17 cellular contexts compared by ENCODE assay signal in the genomic region with DNA sequence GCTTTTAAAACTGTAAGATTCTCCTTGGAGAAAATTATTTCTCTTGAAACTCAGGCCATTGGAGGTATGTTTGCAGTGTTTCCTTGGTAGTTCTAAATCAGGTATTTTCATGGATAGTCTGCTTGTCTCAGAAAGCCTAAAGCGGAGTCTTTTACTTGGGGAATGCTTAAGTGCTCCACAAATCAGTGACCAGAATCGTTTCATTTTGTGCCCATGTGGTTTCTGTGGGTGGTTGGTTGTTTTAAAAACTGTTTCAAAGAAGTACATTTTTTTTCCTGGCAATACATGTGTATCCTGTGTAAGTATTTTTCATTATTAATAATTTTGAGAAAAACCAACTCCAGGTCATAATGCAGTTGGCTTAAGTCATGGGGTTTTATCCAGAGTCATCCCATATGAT. TPM values are rescaled to one million over a fixed set of nuclear protein-coding genes. Genes with fewer than 3 reads are reported as not detected.
DNase-seq lines count a peak whose midpoint lies in the region; ATAC-seq and TF ChIP-seq lines count a peak whose summit lies in the region.
"Had no signal": no experiment of that assay in that cellular context is flagged by ENCODE, and none has a peak within 500 bp of the region (broad histone marks: within the 10 kb centered on the region; RNA-seq: fewer than 3 reads in every experiment).

No MANE protein-coding gene starts in this region.

- H3K27ac ChIP-seq in OCI-LY3 (ENCODE audit: low read length) = no peak overlapping the region

- H3K4me3 ChIP-seq in OCI-LY3 (ENCODE audit: low read length) = no peak overlapping the region

- H4K20me1 ChIP-seq in OCI-LY3 (ENCODE audit: insufficient read depth, low read length) = no peaks in the 10 kb centered on the region

- no peak for TF ChIP-seq CTCF in activated CD8-positive, alpha-beta T cell treated with anti-CD3 and anti-CD28 coated beads for 36 hours (IDR thresholded peaks at IDR 0.05)
- TF ChIP-seq CTCF in OCI-LY3 (IDR thresholded peaks at IDR 0.05; ENCODE audit: low read depth, low read length) (no peak), natural killer cell (IDR thresholded peaks at IDR 0.05) (no peak), GM13977 (IDR thresholded peaks at IDR 0.05; ENCODE audit: extremely low read depth, insufficient read depth, missing control alignments) (no peak)

- H3K4me1 ChIP-seq in OCI-LY3 (ENCODE audit: low read length) = peaks cover 22% of the 10 kb centered on the region

- peaks cover 12% of the 10 kb centered on the region; the same call in 1 of the 2 replicates for H3K79me2 ChIP-seq in OCI-LY3 (ENCODE audit: low read length)

- intact Hi-C loops in activated CD8-positive, alpha-beta T cell treated with anti-CD3 and anti-CD28 coated beads for 36 hours (cut with micrococcal nuclease) = loop anchor here (1.0 kb wide), 1 partner anchor 29 kb away; no protein-coding TSS in a partner anchor
- intact Hi-C loops in natural killer cell (cut with micrococcal nuclease) = loop anchor here (2.0 kb wide), 1 partner anchor 33 kb away; the partner anchor contains the start of gene CCDC91

- in situ Hi-C loops in GM13977 (cut with MboI; ENCODE audit: low pct_unique_long_range_greater_than_20kb, low sequenced_read_pairs, unreplicated experiment) = no loop called here

- H3K27ac Mint-ChIP-seq in activated CD8-positive, alpha-beta T cell treated with anti-CD3 and anti-CD28 coated beads for 36 hours = peak overlapping the region; percentile 69
- H3K27ac Mint-ChIP-seq in activated CD8-positive, alpha-beta T cell treated with anti-CD3 and anti-CD28 coated beads, Interleukin-2, amount 10 ng/mL, durations not matched to agents 7 days and 5 days = no peak overlapping the region
- H3K27ac Mint-ChIP-seq in natural killer cell = peak overlapping the region in 1 of 2 donors; percentile 43
- H3K27ac Mint-ChIP-seq: brain; stimulated activated naive B cell treated with anti-CD40 and anti-IgM and Interleukin-4, amounts not matched to agents 10 μg/mL and 1 μg/mL and 100 μg/mL, for 72 hours had no signal

- H3K9me3 Mint-ChIP-seq in activated CD8-positive, alpha-beta T cell treated with anti-CD3 and anti-CD28 coated beads for 36 hours = peaks cover 2% of the 10 kb centered on the region
- H3K9me3 Mint-ChIP-seq in activated CD8-positive, alpha-beta T cell treated with anti-CD3 and anti-CD28 coated beads, Interleukin-2, amount 10 ng/mL, durations not matched to agents 7 days and 5 days (ENCODE audit: insufficient read depth) = peaks cover under 1% of the 10 kb centered on the region
- no peaks in the 10 kb centered on the region for H3K9me3 Mint-ChIP-seq in natural killer cell

- H3K36me3 Mint-ChIP-seq in activated CD8-positive, alpha-beta T cell treated with anti-CD3 and anti-CD28 coated beads for 36 hours (ENCODE audit: low read depth) = peaks cover 26% of the 10 kb centered on the region
- peaks cover 15% of the 10 kb centered on the region for H3K36me3 Mint-ChIP-seq in activated CD8-positive, alpha-beta T cell treated with anti-CD3 and anti-CD28 coated beads, Interleukin-2, amount 10 ng/mL, durations not matched to agents 7 days and 5 days (ENCODE audit: low read depth)
- peaks cover 11% of the 10 kb centered on the region for H3K36me3 Mint-ChIP-seq in natural killer cell

- no peak overlapping the region for H3K9ac ChIP-seq in OCI-LY3 (ENCODE audit: low read length)

- peaks cover 2% of the 10 kb centered on the region for H3K27me3 Mint-ChIP-seq in activated CD8-positive, alpha-beta T cell treated with anti-CD3 and anti-CD28 coated beads for 36 hours
- no peaks in the 10 kb centered on the region for H3K27me3 Mint-ChIP-seq in activated CD8-positive, alpha-beta T cell treated with anti-CD3 and anti-CD28 coated beads, Interleukin-2, amount 10 ng/mL, durations not matched to agents 7 days and 5 days (ENCODE audit: low read depth)
- H3K27me3 Mint-ChIP-seq in natural killer cell (ENCODE audit: low read depth in 2 of 2) = no peaks in the 10 kb centered on the region
- H3K27me3 Mint-ChIP-seq: stimulated activated naive B cell treated with anti-CD40 and anti-IgM and Interleukin-4, amounts not matched to agents 10 μg/mL and 1 μg/mL and 100 μg/mL, for 72 hours had no signal

- H3K36me3 ChIP-seq in OCI-LY3 (replicated peaks; ENCODE audit: low read depth, low read length) = peaks cover 1% of the 10 kb centered on the region

- DNase-seq in activated CD8-positive, alpha-beta T cell treated with anti-CD3 and anti-CD28 coated beads for 36 hours = peak; percentile 51
- DNase-seq in activated CD8-positive, alpha-beta T cell treated with anti-CD3 and anti-CD28 coated beads, Interleukin-2, amount 10 ng/mL, durations not matched to agents 7 days and 5 days = no peak
- no peak for DNase-seq in natural killer cell
- DNase-seq in GM13977 (ENCODE audit: low spot score) = no peak
- DNase-seq in activated CD4-positive, CD25-positive, alpha-beta regulatory T cell treated with anti-CD3 and anti-CD28 coated beads, Interleukin-2, amount 50 U/mL, for 72 hours = no peak
- DNase-seq: activated CD8-positive, alpha-beta memory T cell treated with anti-CD3 and anti-CD28 coated beads for 24 hours; activated naive CD4-positive, alpha-beta T cell; C1 segment of cervical spinal cord; dermis blood vessel endothelial cell; KBM-7; NCI-H1417; posterior cingulate gyrus; stimulated activated naive B cell treated with anti-CD40 and anti-IgM and Interleukin-4, amounts not matched to agents 10 μg/mL and 1 μg/mL and 100 μg/mL, for 72 hours had no signal

- H3K4me2 ChIP-seq in OCI-LY3 (ENCODE audit: low read length) = peak overlapping the region; percentile 15; the same call in 1 of the 2 replicates

- H3K27me3 ChIP-seq in OCI-LY3 (ENCODE audit: low read depth, low read length) = no peaks in the 10 kb centered on the region

- POLR2A ChIA-PET in activated CD8-positive, alpha-beta T cell treated with anti-CD3 and anti-CD28 coated beads for 36 hours (lab: Charles Lee) = interaction anchor here (0.7 kb wide), 1 partner anchor 36 kb away, joined by 3 read pairs; no protein-coding TSS in a partner anchor
- POLR2A ChIA-PET in activated CD8-positive, alpha-beta T cell treated with anti-CD3 and anti-CD28 coated beads, Interleukin-2, amount 10 ng/mL, durations not matched to agents 7 days and 5 days (lab: Charles Lee) = interaction anchor here (1.9 kb wide), 1 partner anchor 33 kb away, joined by 10 read pairs; the partner anchor contains the start of gene CCDC91

- peak overlapping the region; percentile 31 for H3K4me3 Mint-ChIP-seq in activated CD8-positive, alpha-beta T cell treated with anti-CD3 and anti-CD28 coated beads for 36 hours
- no peak overlapping the region for H3K4me3 Mint-ChIP-seq in activated CD8-positive, alpha-beta T cell treated with anti-CD3 and anti-CD28 coated beads, Interleukin-2, amount 10 ng/mL, durations not matched to agents 7 days and 5 days
- H3K4me3 Mint-ChIP-seq in natural killer cell = peak overlapping the region; percentile 68
- H3K4me3 Mint-ChIP-seq: brain; stimulated activated naive B cell treated with anti-CD40 and anti-IgM and Interleukin-4, amounts not matched to agents 10 μg/mL and 1 μg/mL and 100 μg/mL, for 72 hours had no signal

- no peak overlapping the region for H2AFZ ChIP-seq in OCI-LY3 (ENCODE audit: low read depth, low read length)

- ATAC-seq in activated CD8-positive, alpha-beta T cell treated with anti-CD3 and anti-CD28 coated beads for 36 hours = no peak
- ATAC-seq in activated CD8-positive, alpha-beta T cell treated with anti-CD3 and anti-CD28 coated beads, Interleukin-2, amount 10 ng/mL, durations not matched to agents 7 days and 5 days = no peak
- ATAC-seq in GM21526 (IDR thresholded peaks at IDR 0.05; ENCODE audit: low FRiP score, unreplicated experiment) = peak; percentile 39
- no peak for ATAC-seq in natural killer cell
- no peak for ATAC-seq in HG02763 (IDR thresholded peaks at IDR 0.05; ENCODE audit: unreplicated experiment)

- CTCF ChIA-PET in activated CD8-positive, alpha-beta T cell treated with anti-CD3 and anti-CD28 coated beads for 36 hours (lab: Charles Lee) = interaction anchor here (1.3 kb wide), 1 partner anchor 25 kb away, joined by 4 read pairs; no protein-coding TSS in a partner anchor
- CTCF ChIA-PET in activated CD8-positive, alpha-beta T cell treated with anti-CD3 and anti-CD28 coated beads, Interleukin-2, amount 10 ng/mL, durations not matched to agents 7 days and 5 days (lab: Charles Lee) = interaction anchor here (0.8 kb wide), 1 partner anchor 32 kb away, joined by 3 read pairs; no protein-coding TSS in a partner anchor

- H3K4me1 Mint-ChIP-seq in activated CD8-positive, alpha-beta T cell treated with anti-CD3 and anti-CD28 coated beads for 36 hours (ENCODE audit: low read depth) = peaks cover 44% of the 10 kb centered on the region
- peaks cover 40% of the 10 kb centered on the region for H3K4me1 Mint-ChIP-seq in activated CD8-positive, alpha-beta T cell treated with anti-CD3 and anti-CD28 coated beads, Interleukin-2, amount 10 ng/mL, durations not matched to agents 7 days and 5 days (ENCODE audit: low read depth)
- H3K4me1 Mint-ChIP-seq in natural killer cell = peaks cover 38 to 59% of the 10 kb centered on the region in 2 donors
- H3K4me1 Mint-ChIP-seq: brain had no signal

- peaks cover under 1% of the 10 kb centered on the region; the same call in 1 of the 2 replicates for H3K9me3 ChIP-seq in OCI-LY3 (ENCODE audit: insufficient read depth, low read length)

RNA-seq across cellular contexts. Expression of gene CCDC91, which starts 33.6 kb away (rescaled TPM):
- total RNA-seq in activated CD8-positive, alpha-beta T cell treated with anti-CD3 and anti-CD28 coated beads for 36 hours = 10 to 100 TPM; 14.7 to 14.8 TPM
- 10 to 100 TPM; 18.4 to 23.4 TPM for total RNA-seq in activated CD8-positive, alpha-beta T cell treated with anti-CD3 and anti-CD28 coated beads, Interleukin-2, amount 10 ng/mL, durations not matched to agents 7 days and 5 days
- 10 to 100 TPM; 48.8 to 65.8 (median 60.2) TPM for total RNA-seq in natural killer cell
